8 cellular contexts compared by ENCODE assay signal in genomic region chr12:102484732-102485069, GRCh38. TPM values are rescaled to one million over a fixed set of nuclear protein-coding genes. Genes with fewer than 3 reads are reported as not detected.
DNase-seq lines count a peak whose midpoint lies in the region; ATAC-seq and TF ChIP-seq lines count a peak whose summit lies in the region.

No MANE protein-coding gene starts in this region.

- no peaks in the 10 kb centered on the region for H3K79me2 ChIP-seq in OCI-LY3 (ENCODE audit: low read length)

- H3K4me3 Mint-ChIP-seq in activated CD4-positive, alpha-beta T cell treated with anti-CD3 and anti-CD28 coated beads for 36 hours = peak overlapping the region; percentile 41
- no peak overlapping the region for H3K4me3 Mint-ChIP-seq in dendritic cell treated with granulocyte-macrophage colony-stimulating factor and Interleukin-4, amounts not matched to agents 40 ng/mL and 50 ng/mL, for 4 days
- peak overlapping the region; percentile 57 for H3K4me3 Mint-ChIP-seq in stimulated activated effector memory CD8-positive, alpha-beta T cell treated with anti-CD3 and anti-CD28 coated beads, Interleukin-12 subunit alpha, Interleukin-12 subunit beta, amount 100 ng/mL, for 72 hours

- H3K27ac Mint-ChIP-seq in activated CD4-positive, alpha-beta T cell treated with anti-CD3 and anti-CD28 coated beads for 36 hours = peak overlapping the region; percentile 95
- H3K27ac Mint-ChIP-seq in dendritic cell treated with granulocyte-macrophage colony-stimulating factor and Interleukin-4, amounts not matched to agents 40 ng/mL and 50 ng/mL, for 4 days = peak overlapping the region; percentile 85
- peak overlapping the region; percentile 94 for H3K27ac Mint-ChIP-seq in stimulated activated effector memory CD8-positive, alpha-beta T cell treated with anti-CD3 and anti-CD28 coated beads, Interleukin-12 subunit alpha, Interleukin-12 subunit beta, amount 100 ng/mL, for 72 hours

- POLR2A ChIA-PET in activated CD4-positive, alpha-beta T cell treated with anti-CD3 and anti-CD28 coated beads for 36 hours (lab: Charles Lee) = no interaction called here

- H3K36me3 Mint-ChIP-seq in activated CD4-positive, alpha-beta T cell treated with anti-CD3 and anti-CD28 coated beads for 36 hours (ENCODE audit: low read depth) = no peaks in the 10 kb centered on the region
- H3K36me3 Mint-ChIP-seq in dendritic cell treated with granulocyte-macrophage colony-stimulating factor and Interleukin-4, amounts not matched to agents 40 ng/mL and 50 ng/mL, for 4 days (ENCODE audit: low read depth) = no peaks in the 10 kb centered on the region
- peaks cover 5% of the 10 kb centered on the region for H3K36me3 Mint-ChIP-seq in stimulated activated effector memory CD8-positive, alpha-beta T cell treated with anti-CD3 and anti-CD28 coated beads, Interleukin-12 subunit alpha, Interleukin-12 subunit beta, amount 100 ng/mL, for 72 hours

- H3K4me1 Mint-ChIP-seq in activated CD4-positive, alpha-beta T cell treated with anti-CD3 and anti-CD28 coated beads for 36 hours = peaks cover 32% of the 10 kb centered on the region
- peaks cover 28% of the 10 kb centered on the region for H3K4me1 Mint-ChIP-seq in dendritic cell treated with granulocyte-macrophage colony-stimulating factor and Interleukin-4, amounts not matched to agents 40 ng/mL and 50 ng/mL, for 4 days (ENCODE audit: low read depth)
- H3K4me1 Mint-ChIP-seq in stimulated activated effector memory CD8-positive, alpha-beta T cell treated with anti-CD3 and anti-CD28 coated beads, Interleukin-12 subunit alpha, Interleukin-12 subunit beta, amount 100 ng/mL, for 72 hours = peaks cover 22% of the 10 kb centered on the region

- no peaks in the 10 kb centered on the region for H3K27me3 ChIP-seq in OCI-LY3 (ENCODE audit: low read depth, low read length)

- H3K9me3 Mint-ChIP-seq in activated CD4-positive, alpha-beta T cell treated with anti-CD3 and anti-CD28 coated beads for 36 hours (ENCODE audit: low read depth) = no peaks in the 10 kb centered on the region
- H3K9me3 Mint-ChIP-seq in dendritic cell treated with granulocyte-macrophage colony-stimulating factor and Interleukin-4, amounts not matched to agents 40 ng/mL and 50 ng/mL, for 4 days = peaks cover 9% of the 10 kb centered on the region
- H3K9me3 Mint-ChIP-seq in stimulated activated effector memory CD8-positive, alpha-beta T cell treated with anti-CD3 and anti-CD28 coated beads, Interleukin-12 subunit alpha, Interleukin-12 subunit beta, amount 100 ng/mL, for 72 hours = no peaks in the 10 kb centered on the region

- H3K9ac ChIP-seq in OCI-LY3 (ENCODE audit: low read length) = no peak overlapping the region

- intact Hi-C loops in activated CD4-positive, alpha-beta T cell treated with anti-CD3 and anti-CD28 coated beads for 36 hours (cut with DNase I, micrococcal nuclease) = loop anchor here (1.0 to 10.0 kb wide), 9 partner anchors 112 to 567 kb away; partner anchors contain the start of genes NUP37 (in 1 of the 2) and PARPBP (in 1 of the 2)
- intact Hi-C loops in dendritic cell treated with granulocyte-macrophage colony-stimulating factor and Interleukin-4, amounts not matched to agents 40 ng/mL and 50 ng/mL, for 4 days (cut with micrococcal nuclease) = no loop called here

- no peaks in the 10 kb centered on the region for H3K36me3 ChIP-seq in OCI-LY3 (replicated peaks; ENCODE audit: low read depth, low read length)

- TF ChIP-seq CTCF in OCI-LY3 (IDR thresholded peaks at IDR 0.05; ENCODE audit: low read depth, low read length) = no peak

- H4K20me1 ChIP-seq in OCI-LY3 (ENCODE audit: insufficient read depth, low read length) = no peaks in the 10 kb centered on the region

- H3K27me3 Mint-ChIP-seq in activated CD4-positive, alpha-beta T cell treated with anti-CD3 and anti-CD28 coated beads for 36 hours = peaks cover 1% of the 10 kb centered on the region
- peaks cover 4% of the 10 kb centered on the region for H3K27me3 Mint-ChIP-seq in dendritic cell treated with granulocyte-macrophage colony-stimulating factor and Interleukin-4, amounts not matched to agents 40 ng/mL and 50 ng/mL, for 4 days

- no peak for DNase-seq in activated CD4-positive, alpha-beta T cell treated with anti-CD3 and anti-CD28 coated beads for 36 hours
- no peak for DNase-seq in activated CD4-positive, alpha-beta T cell treated with anti-CD3 and anti-CD28 coated beads, Interleukin-2, amount 50 U/mL, for 4 hours
- DNase-seq in stimulated activated effector memory CD8-positive, alpha-beta T cell treated with anti-CD3 and anti-CD28 coated beads, Interleukin-12 subunit alpha, Interleukin-12 subunit beta, amount 100 ng/mL, for 72 hours (ENCODE audit: low spot score in 2 of 2) = no peak
- DNase-seq in COLO668 (lab: John Stamatoyannopoulos, UW; ENCODE audit: unreplicated experiment) (no peak), GDM1 (lab: John Stamatoyannopoulos, UW) (no peak), RPMI8226 (no peak)

- peak overlapping the region; percentile 76 for H3K4me2 ChIP-seq in OCI-LY3 (ENCODE audit: low read length)

- peaks cover 19% of the 10 kb centered on the region for H3K4me1 ChIP-seq in OCI-LY3 (ENCODE audit: low read length)

- H3K4me3 ChIP-seq in OCI-LY3 (ENCODE audit: low read length) = peak overlapping the region; percentile 65; the same call in 1 of the 2 replicates

- no peak overlapping the region for H2AFZ ChIP-seq in OCI-LY3 (ENCODE audit: low read depth, low read length)

- CTCF ChIA-PET in activated CD4-positive, alpha-beta T cell treated with anti-CD3 and anti-CD28 coated beads for 36 hours (lab: Charles Lee) = interaction anchor here (0.6 to 2.1 kb wide), 9 partner anchors 9 to 893 kb away, joined by 3 to 9 read pairs (median 4); no protein-coding TSS in a partner anchor

- no peak overlapping the region for H3K27ac ChIP-seq in OCI-LY3 (ENCODE audit: low read length)

- no peak for ATAC-seq in activated CD4-positive, alpha-beta T cell treated with anti-CD3 and anti-CD28 coated beads for 36 hours
- no peak for ATAC-seq in stimulated activated effector memory CD8-positive, alpha-beta T cell treated with anti-CD3 and anti-CD28 coated beads, Interleukin-12 subunit alpha, Interleukin-12 subunit beta, amount 100 ng/mL, for 72 hours

- H3K9me3 ChIP-seq in OCI-LY3 (ENCODE audit: insufficient read depth, low read length) = no peaks in the 10 kb centered on the region

RNA-seq across cellular contexts. Expression of gene IGF1, which starts 4.3 kb away (rescaled TPM):
- total RNA-seq in activated CD4-positive, alpha-beta T cell treated with anti-CD3 and anti-CD28 coated beads for 36 hours = not detected
